Comparison of ENCODE assay signal across 1 cellular context in genomic region chr10:73394325-73394724, GRCh38. TPM values are rescaled to one million over a fixed set of nuclear protein-coding genes. Genes with fewer than 3 reads are reported as not detected.
"Had no signal": no experiment of that assay in that cellular context is flagged by ENCODE, and none has a peak within 500 bp of the region (broad histone marks: within the 10 kb centered on the region; RNA-seq: fewer than 3 reads in every experiment).

No MANE protein-coding gene starts in this region.

RNA-seq across cellular contexts. Expression of gene CFAP70, which starts 35.7 kb away (rescaled TPM):
- total RNA-seq: M059J had no signal
